Comparison of ENCODE assay signal across 1 cellular context in the genomic region with DNA sequence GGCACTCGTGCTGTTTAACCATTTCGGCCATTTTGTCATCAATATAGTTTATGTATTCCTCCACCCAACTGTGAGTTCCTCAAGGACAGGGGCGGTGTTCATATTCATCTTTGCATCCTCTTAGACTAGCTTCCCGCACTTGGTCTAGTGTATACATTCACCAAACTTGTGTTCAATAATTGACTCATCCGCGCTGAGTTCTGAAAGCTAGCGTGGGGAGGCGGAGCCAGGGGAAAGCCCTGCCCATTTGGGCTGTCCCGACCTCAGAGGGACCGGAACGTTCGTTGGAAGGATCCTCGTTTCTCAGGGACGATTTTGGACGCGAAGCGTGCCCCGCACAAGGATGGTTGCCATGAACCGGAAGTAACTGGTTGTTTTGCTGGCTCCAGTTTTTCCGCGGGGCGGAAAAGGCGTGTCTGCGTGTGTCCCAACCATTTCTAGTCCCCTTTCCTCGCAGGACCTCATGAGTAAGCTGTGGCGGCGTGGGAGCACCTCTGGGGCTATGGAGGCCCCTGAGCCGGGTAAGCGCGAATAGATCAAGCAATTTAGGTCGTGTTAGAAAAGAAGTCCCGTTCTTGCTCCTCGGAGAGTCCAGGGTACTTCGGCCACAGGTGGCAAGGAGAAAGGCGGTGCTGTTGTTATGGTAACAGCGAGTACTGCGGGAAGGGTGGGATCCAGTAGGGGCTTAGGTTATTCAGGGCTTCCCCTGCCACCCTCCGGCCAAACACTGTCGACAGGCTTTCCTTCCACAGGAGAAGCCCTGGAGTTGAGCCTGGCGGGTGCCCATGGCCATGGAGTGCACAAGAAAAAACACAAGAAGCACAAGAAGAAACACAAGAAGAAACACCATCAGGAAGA.
TF ChIP-seq lines count a peak whose summit lies in the region.

Gene INO80B (plus strand): TSS at position 434 of the 858 bp plus-strand sequence. CDS start 30 bp downstream, at position 464.

TF ChIP-seq in GM12878, 131 proteins besides CTCF, POLR2A, EP300 and RAD21 (continued from another document and continues in another):
- TF ChIP-seq E4F1 (IDR thresholded peaks at IDR 0.05; ENCODE audit: borderline replicate concordance, partially characterized antibody), result peak; percentile 77
- TF ChIP-seq SRF (IDR thresholded peaks at IDR 0.05; ENCODE audit: low read depth in 2 of 2, low read length in 2 of 2), result peak in 1 of 2 experiments; percentile 68; a peak in 2 of 4 replicates
- TF ChIP-seq SMAD1 (IDR thresholded peaks at IDR 0.05; ENCODE audit: low read depth, partially characterized antibody), result no peak
- TF ChIP-seq NR2C1 (IDR thresholded peaks at IDR 0.05), result peak; percentile 98
- TF ChIP-seq TCF7 (IDR thresholded peaks at IDR 0.05; ENCODE audit: borderline replicate concordance), result no peak; the same call in 1 of the 2 replicates
- peak; percentile 86; the same call in 1 of the 2 replicates for TF ChIP-seq CBX5 (IDR thresholded peaks at IDR 0.05; ENCODE audit: low read depth)
- TF ChIP-seq HCFC1 (IDR thresholded peaks at IDR 0.05; ENCODE audit: low read length), result peak; percentile 98
- TF ChIP-seq DPF2 (IDR thresholded peaks at IDR 0.05), result no peak
- no peak for TF ChIP-seq ZNF274 (IDR thresholded peaks at IDR 0.05; ENCODE audit: insufficient read depth, insufficient read length)
- TF ChIP-seq SPI1 (IDR thresholded peaks at IDR 0.05; ENCODE audit: borderline replicate concordance, insufficient read depth, low read depth, low read length), result no peak
- TF ChIP-seq NR2C2 (IDR thresholded peaks at IDR 0.05; ENCODE audit: borderline replicate concordance, control insufficient read depth, insufficient read length, low read depth), result peak; percentile 90
- TF ChIP-seq ZBED1 (IDR thresholded peaks at IDR 0.05; ENCODE audit: borderline replicate concordance), result peak; percentile 40; the same call in 1 of the 2 replicates
- peak; percentile 33; the same call in 1 of the 2 replicates for TF ChIP-seq PAX8 (IDR thresholded peaks at IDR 0.05)
- TF ChIP-seq MEF2B (IDR thresholded peaks at IDR 0.05; ENCODE audit: partially characterized antibody, poor library complexity, severe bottlenecking), result peak; percentile 84
- TF ChIP-seq RAD51 (IDR thresholded peaks at IDR 0.05), result no peak
- peak; percentile 74; the same call in 1 of the 2 replicates for TF ChIP-seq HSF1 (IDR thresholded peaks at IDR 0.05; ENCODE audit: low read depth, low read length)
- peak; percentile 94 for TF ChIP-seq RELB (IDR thresholded peaks at IDR 0.05; ENCODE audit: low read depth)
- peak; percentile 63 for TF ChIP-seq TAF1 (IDR thresholded peaks at IDR 0.05; ENCODE audit: borderline replicate concordance, low read depth, low read length)
- TF ChIP-seq CHD1 (IDR thresholded peaks at IDR 0.05; ENCODE audit: low read depth, low read length), result no peak
- TF ChIP-seq HDGF (IDR thresholded peaks at IDR 0.05), result no peak
- TF ChIP-seq RCOR1 (conservative IDR thresholded peaks at IDR 0.05; ENCODE audit: low read depth, low read length), result peak; percentile 88; the same call in 1 of the 2 replicates
- TF ChIP-seq STAT3 (IDR thresholded peaks at IDR 0.05; ENCODE audit: low read depth, low read length), result peak; percentile 70; the same call in 1 of the 2 replicates
- TF ChIP-seq REST (IDR thresholded peaks at IDR 0.05; ENCODE audit: low read depth, low read length), result 0 out of 2 replicates have a peak, but pooled peaks have one; percentile 8
- TF ChIP-seq, protein P1, sequence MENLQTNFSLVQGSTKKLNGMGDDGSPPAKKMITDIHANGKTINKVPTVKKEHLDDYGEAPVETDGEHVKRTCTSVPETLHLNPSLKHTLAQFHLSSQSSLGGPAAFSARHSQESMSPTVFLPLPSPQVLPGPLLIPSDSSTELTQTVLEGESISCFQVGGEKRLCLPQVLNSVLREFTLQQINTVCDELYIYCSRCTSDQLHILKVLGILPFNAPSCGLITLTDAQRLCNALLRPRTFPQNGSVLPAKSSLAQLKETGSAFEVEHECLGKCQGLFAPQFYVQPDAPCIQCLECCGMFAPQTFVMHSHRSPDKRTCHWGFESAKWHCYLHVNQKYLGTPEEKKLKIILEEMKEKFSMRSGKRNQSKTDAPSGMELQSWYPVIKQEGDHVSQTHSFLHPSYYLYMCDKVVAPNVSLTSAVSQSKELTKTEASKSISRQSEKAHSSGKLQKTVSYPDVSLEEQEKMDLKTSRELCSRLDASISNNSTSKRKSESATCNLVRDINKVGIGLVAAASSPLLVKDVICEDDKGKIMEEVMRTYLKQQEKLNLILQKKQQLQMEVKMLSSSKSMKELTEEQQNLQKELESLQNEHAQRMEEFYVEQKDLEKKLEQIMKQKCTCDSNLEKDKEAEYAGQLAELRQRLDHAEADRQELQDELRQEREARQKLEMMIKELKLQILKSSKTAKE (IDR thresholded peaks at IDR 0.05; ENCODE audit: low read depth, poor library complexity, severe bottlenecking), result peak; percentile 68
- peak; percentile 68; the same call in 1 of the 3 replicates for TF ChIP-seq POU2F2 (IDR thresholded peaks at IDR 0.05; ENCODE audit: borderline replicate concordance, low read depth, low read length)
- TF ChIP-seq RUNX3 (IDR thresholded peaks at IDR 0.05; ENCODE audit: low read length), result peak; percentile 86
- peak; percentile 75; the same call in 1 of the 2 replicates for TF ChIP-seq PML (IDR thresholded peaks at IDR 0.05; ENCODE audit: low read length)
- peak in 1 of 2 experiments; percentile 68; a peak in 3 of 4 replicates for TF ChIP-seq IKZF2 (IDR thresholded peaks at IDR 0.05)
- no peak for TF ChIP-seq FOS (IDR thresholded peaks at IDR 0.05; ENCODE audit: borderline replicate concordance, extremely low read depth, insufficient read length)
- TF ChIP-seq, protein P2, sequence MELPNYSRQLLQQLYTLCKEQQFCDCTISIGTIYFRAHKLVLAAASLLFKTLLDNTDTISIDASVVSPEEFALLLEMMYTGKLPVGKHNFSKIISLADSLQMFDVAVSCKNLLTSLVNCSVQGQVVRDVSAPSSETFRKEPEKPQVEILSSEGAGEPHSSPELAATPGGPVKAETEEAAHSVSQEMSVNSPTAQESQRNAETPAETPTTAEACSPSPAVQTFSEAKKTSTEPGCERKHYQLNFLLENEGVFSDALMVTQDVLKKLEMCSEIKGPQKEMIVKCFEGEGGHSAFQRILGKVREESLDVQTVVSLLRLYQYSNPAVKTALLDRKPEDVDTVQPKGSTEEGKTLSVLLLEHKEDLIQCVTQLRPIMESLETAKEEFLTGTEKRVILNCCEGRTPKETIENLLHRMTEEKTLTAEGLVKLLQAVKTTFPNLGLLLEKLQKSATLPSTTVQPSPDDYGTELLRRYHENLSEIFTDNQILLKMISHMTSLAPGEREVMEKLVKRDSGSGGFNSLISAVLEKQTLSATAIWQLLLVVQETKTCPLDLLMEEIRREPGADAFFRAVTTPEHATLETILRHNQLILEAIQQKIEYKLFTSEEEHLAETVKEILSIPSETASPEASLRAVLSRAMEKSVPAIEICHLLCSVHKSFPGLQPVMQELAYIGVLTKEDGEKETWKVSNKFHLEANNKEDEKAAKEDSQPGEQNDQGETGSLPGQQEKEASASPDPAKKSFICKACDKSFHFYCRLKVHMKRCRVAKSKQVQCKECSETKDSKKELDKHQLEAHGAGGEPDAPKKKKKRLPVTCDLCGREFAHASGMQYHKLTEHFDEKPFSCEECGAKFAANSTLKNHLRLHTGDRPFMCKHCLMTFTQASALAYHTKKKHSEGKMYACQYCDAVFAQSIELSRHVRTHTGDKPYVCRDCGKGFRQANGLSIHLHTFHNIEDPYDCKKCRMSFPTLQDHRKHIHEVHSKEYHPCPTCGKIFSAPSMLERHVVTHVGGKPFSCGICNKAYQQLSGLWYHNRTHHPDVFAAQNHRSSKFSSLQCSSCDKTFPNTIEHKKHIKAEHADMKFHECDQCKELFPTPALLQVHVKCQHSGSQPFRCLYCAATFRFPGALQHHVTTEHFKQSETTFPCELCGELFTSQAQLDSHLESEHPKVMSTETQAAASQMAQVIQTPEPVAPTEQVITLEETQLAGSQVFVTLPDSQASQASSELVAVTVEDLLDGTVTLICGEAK (IDR thresholded peaks at IDR 0.05; ENCODE audit: borderline replicate concordance), result peak; percentile 100
- TF ChIP-seq STAT1 (conservative IDR thresholded peaks at IDR 0.05), result peak; percentile 96; the same call in 1 of the 2 replicates
- TF ChIP-seq, protein P3, sequence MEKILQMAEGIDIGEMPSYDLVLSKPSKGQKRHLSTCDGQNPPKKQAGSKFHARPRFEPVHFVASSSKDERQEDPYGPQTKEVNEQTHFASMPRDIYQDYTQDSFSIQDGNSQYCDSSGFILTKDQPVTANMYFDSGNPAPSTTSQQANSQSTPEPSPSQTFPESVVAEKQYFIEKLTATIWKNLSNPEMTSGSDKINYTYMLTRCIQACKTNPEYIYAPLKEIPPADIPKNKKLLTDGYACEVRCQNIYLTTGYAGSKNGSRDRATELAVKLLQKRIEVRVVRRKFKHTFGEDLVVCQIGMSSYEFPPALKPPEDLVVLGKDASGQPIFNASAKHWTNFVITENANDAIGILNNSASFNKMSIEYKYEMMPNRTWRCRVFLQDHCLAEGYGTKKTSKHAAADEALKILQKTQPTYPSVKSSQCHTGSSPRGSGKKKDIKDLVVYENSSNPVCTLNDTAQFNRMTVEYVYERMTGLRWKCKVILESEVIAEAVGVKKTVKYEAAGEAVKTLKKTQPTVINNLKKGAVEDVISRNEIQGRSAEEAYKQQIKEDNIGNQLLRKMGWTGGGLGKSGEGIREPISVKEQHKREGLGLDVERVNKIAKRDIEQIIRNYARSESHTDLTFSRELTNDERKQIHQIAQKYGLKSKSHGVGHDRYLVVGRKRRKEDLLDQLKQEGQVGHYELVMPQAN (conservative IDR thresholded peaks at IDR 0.05), result peak; percentile 95
- no peak for TF ChIP-seq HDAC2 (IDR thresholded peaks at IDR 0.05)
- TF ChIP-seq SREBF1 (IDR thresholded peaks at IDR 0.05; ENCODE audit: low read length), result 0 out of 2 replicates have a peak, but pooled peaks have one; percentile 72
- TF ChIP-seq SMAD5 (IDR thresholded peaks at IDR 0.05; ENCODE audit: low read depth), result no peak
- no peak for TF ChIP-seq CHD4 (IDR thresholded peaks at IDR 0.05)
- 0 out of 2 replicates have a peak, but pooled peaks have one; percentile 56 for TF ChIP-seq MEF2A (IDR thresholded peaks at IDR 0.05; ENCODE audit: insufficient read depth, low read depth, low read length)
- TF ChIP-seq SMC3 (IDR thresholded peaks at IDR 0.05; ENCODE audit: borderline replicate concordance, low read length), result no peak
